In the genomic region with DNA sequence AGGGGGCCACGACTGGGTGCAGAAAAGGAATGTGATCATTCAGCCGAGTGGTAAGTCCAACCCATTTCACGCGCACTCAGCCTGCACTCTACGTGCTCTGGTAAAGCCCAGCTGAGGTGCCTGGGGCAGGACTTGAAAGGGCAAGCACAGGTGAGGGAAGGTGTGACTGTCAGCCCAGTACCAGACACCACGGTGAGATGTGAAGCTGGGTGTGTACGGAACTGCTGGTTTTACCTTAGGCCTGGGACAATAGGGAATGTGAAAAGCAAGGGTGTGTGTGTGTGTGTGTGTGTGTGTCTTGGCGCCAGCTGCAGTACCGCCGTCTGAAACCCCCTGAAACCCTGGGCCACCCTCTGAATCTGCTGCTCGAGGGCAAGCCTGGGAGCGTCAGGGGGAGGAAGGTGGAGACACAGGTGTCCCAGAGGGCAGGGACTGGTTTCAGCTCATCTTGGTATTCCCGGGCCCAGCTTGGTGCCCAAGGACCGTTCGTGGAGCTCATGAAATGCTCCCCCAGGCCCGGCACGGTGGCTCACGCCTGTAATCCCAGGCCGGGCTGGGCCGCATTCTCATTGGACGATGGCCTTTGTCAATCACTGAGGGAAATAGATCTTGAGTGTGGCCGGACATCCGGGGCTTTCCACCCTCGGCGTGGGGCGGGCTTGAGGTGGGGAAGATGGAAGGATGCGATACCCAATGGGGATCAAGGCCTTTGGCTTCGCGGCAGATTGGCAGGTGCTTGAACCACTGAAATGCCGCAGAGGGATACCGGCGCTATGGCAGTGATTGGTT, we compare ENCODE assay signal across 8 cellular contexts. TPM values are rescaled to one million over a fixed set of nuclear protein-coding genes. Genes with fewer than 3 reads are reported as not detected.
A peak's percentile ranks its signal among the peaks of the same experiment; 100 is the strongest.
DNase-seq lines count a peak whose midpoint lies in the region; ATAC-seq and TF ChIP-seq lines count a peak whose summit lies in the region.

No MANE protein-coding gene starts in this region.

- H3K4me1 ChIP-seq in osteoblast (ENCODE audit: insufficient read depth, low read length) = peaks cover 9% of the 10 kb centered on the region
- peaks cover 0 to 8% of the 10 kb centered on the region in 2 donors for H3K4me1 ChIP-seq in thoracic aorta (ENCODE audit: control insufficient read depth in 1 of 2, low read depth in 2 of 2)

- peak overlapping the region; percentile 95 for H3K4me2 ChIP-seq in osteoblast (ENCODE audit: insufficient read depth, low read length)

- H3K27me3 ChIP-seq in osteoblast (ENCODE audit: insufficient read depth, low read length) (no peaks in the 10 kb centered on the region), thoracic aorta (replicated peaks; ENCODE audit: insufficient read depth) (no peaks in the 10 kb centered on the region)

- H3K4me3 ChIP-seq in GM12864 (ENCODE audit: low read depth, low read length) = peak overlapping the region; percentile 66
- peak overlapping the region; percentile 76 for H3K4me3 ChIP-seq in osteoblast (ENCODE audit: insufficient read depth, low read length)
- peak overlapping the region; percentile 79 for H3K4me3 ChIP-seq in thoracic aorta

- peak overlapping the region; percentile 89 for H3K4me3 Mint-ChIP-seq in activated naive CD8-positive, alpha-beta T cell treated with anti-CD3 and anti-CD28 coated beads, Interleukin-2, amount 10 ng/mL, durations not matched to agents 7 days and 5 days

- H3K27ac ChIP-seq in osteoblast (ENCODE audit: low read depth, low read length) (peak overlapping the region; percentile 74), thoracic aorta (peak overlapping the region; percentile 47 to 74)

- H3K27me3 Mint-ChIP-seq in activated naive CD8-positive, alpha-beta T cell treated with anti-CD3 and anti-CD28 coated beads, Interleukin-2, amount 10 ng/mL, durations not matched to agents 7 days and 5 days = peaks cover 2% of the 10 kb centered on the region

- DNase-seq in GM12864 (ENCODE audit: low read depth) = peak; percentile 100
- peak; percentile 98 for DNase-seq in NCI-H1105 treated with DMSO at 0.1 percent for 48 hours (lab: John Stamatoyannopoulos, UW)
- DNase-seq in SKM-1 treated with dmso at 0.1 percent for 144 hours (lab: John Stamatoyannopoulos, UW; ENCODE audit: unreplicated experiment) = peak; percentile 99
- DNase-seq in activated naive CD8-positive, alpha-beta T cell treated with anti-CD3 and anti-CD28 coated beads, Interleukin-2, amount 10 ng/mL, durations not matched to agents 7 days and 5 days = peak; percentile 97
- peak; percentile 100 for DNase-seq in head of caudate nucleus
- DNase-seq in osteoblast (ENCODE audit: insufficient read length, low spot score, missing footprints) = peak; percentile 98
- peak; percentile 100 for DNase-seq in thoracic aorta (ENCODE audit: low spot score)

- H3K36me3 ChIP-seq in osteoblast (ENCODE audit: insufficient read depth, low read length) (peaks cover 5% of the 10 kb centered on the region), thoracic aorta (no peaks in the 10 kb centered on the region)

- peaks cover 2% of the 10 kb centered on the region for H3K36me3 Mint-ChIP-seq in activated naive CD8-positive, alpha-beta T cell treated with anti-CD3 and anti-CD28 coated beads, Interleukin-2, amount 10 ng/mL, durations not matched to agents 7 days and 5 days

- H3K79me2 ChIP-seq in osteoblast (ENCODE audit: insufficient read depth, low read length) = no peaks in the 10 kb centered on the region

- H3K27ac Mint-ChIP-seq in activated naive CD8-positive, alpha-beta T cell treated with anti-CD3 and anti-CD28 coated beads, Interleukin-2, amount 10 ng/mL, durations not matched to agents 7 days and 5 days = peak overlapping the region; percentile 96

- H2AFZ ChIP-seq in osteoblast (ENCODE audit: low read length) = peak overlapping the region; percentile 89

- ATAC-seq in HG02678 (IDR thresholded peaks at IDR 0.05; ENCODE audit: unreplicated experiment) (peak; percentile 99), thoracic aorta (ENCODE audit: insufficient number of reproducible peaks, low FRiP score, low read depth) (peak; percentile 98)
- peak; percentile 99 for ATAC-seq in activated naive CD8-positive, alpha-beta T cell treated with anti-CD3 and anti-CD28 coated beads, Interleukin-2, amount 10 ng/mL, durations not matched to agents 7 days and 5 days (ENCODE audit: low read depth)

- H3K4me1 Mint-ChIP-seq in activated naive CD8-positive, alpha-beta T cell treated with anti-CD3 and anti-CD28 coated beads, Interleukin-2, amount 10 ng/mL, durations not matched to agents 7 days and 5 days = peaks cover 32% of the 10 kb centered on the region

- no peaks in the 10 kb centered on the region for H3K9me3 ChIP-seq in osteoblast (ENCODE audit: low read depth, low read length)
- no peaks in the 10 kb centered on the region for H3K9me3 ChIP-seq in thoracic aorta

- intact Hi-C loops in head of caudate nucleus (cut with DNase I) = no loop called here

- no peak for TF ChIP-seq CTCF in GM12864 (IDR thresholded peaks at IDR 0.05; ENCODE audit: low read depth, low read length, missing control alignments)
- TF ChIP-seq CTCF in osteoblast (IDR thresholded peaks at IDR 0.05; ENCODE audit: extremely low read depth, low read depth, low read length) = no peak
- no peak for TF ChIP-seq CTCF in thoracic aorta (IDR thresholded peaks at IDR 0.05)

- no peaks in the 10 kb centered on the region for H4K20me1 ChIP-seq in osteoblast (ENCODE audit: insufficient read depth, low read length)

- no peaks in the 10 kb centered on the region for H3K9me3 Mint-ChIP-seq in activated naive CD8-positive, alpha-beta T cell treated with anti-CD3 and anti-CD28 coated beads, Interleukin-2, amount 10 ng/mL, durations not matched to agents 7 days and 5 days

- POLR2A ChIA-PET in activated naive CD8-positive, alpha-beta T cell treated with anti-CD3 and anti-CD28 coated beads, Interleukin-2, amount 10 ng/mL, durations not matched to agents 7 days and 5 days (lab: Charles Lee) = interaction anchor here (0.6 to 2.1 kb wide), 16 partner anchors 10 to 1459 kb away, joined by 3 to 22 read pairs (median 4); a partner anchor contains a TSS

RNA-seq across cellular contexts. Expression of a gene that starts 27.8 kb away (rescaled TPM):
- not detected for total RNA-seq in activated naive CD8-positive, alpha-beta T cell treated with anti-CD3 and anti-CD28 coated beads, Interleukin-2, amount 10 ng/mL, durations not matched to agents 7 days and 5 days
- 0.72 TPM in 1 of 2 replicates, not detected in the other for total RNA-seq in osteoblast
- total RNA-seq in thoracic aorta = 1 to 10 TPM; 1.2 to 1.3 TPM

RNA-seq across cellular contexts. Expression of a gene that starts 39.4 kb away (rescaled TPM):
- 10 to 100 TPM; 34.4 to 37.2 TPM for total RNA-seq in activated naive CD8-positive, alpha-beta T cell treated with anti-CD3 and anti-CD28 coated beads, Interleukin-2, amount 10 ng/mL, durations not matched to agents 7 days and 5 days
- total RNA-seq in osteoblast = 352 and 388 TPM in 2 replicates
- total RNA-seq in thoracic aorta = 100 to 1,000 TPM; 241 to 341 TPM

RNA-seq across cellular contexts. Expression of a gene that starts 55.1 kb away (rescaled TPM):
- total RNA-seq in activated naive CD8-positive, alpha-beta T cell treated with anti-CD3 and anti-CD28 coated beads, Interleukin-2, amount 10 ng/mL, durations not matched to agents 7 days and 5 days = 10 to 100 TPM; 55.0 to 58.9 TPM
- total RNA-seq in osteoblast = 18.8 and 21.5 TPM in 2 replicates
- total RNA-seq in thoracic aorta = 10 to 100 TPM; 32.4 to 36.1 TPM

RNA-seq across cellular contexts. Expression of a gene that starts 55.3 kb away (rescaled TPM):
- total RNA-seq in activated naive CD8-positive, alpha-beta T cell treated with anti-CD3 and anti-CD28 coated beads, Interleukin-2, amount 10 ng/mL, durations not matched to agents 7 days and 5 days = 10 to 100 TPM; 51.1 to 54.1 TPM
- total RNA-seq in osteoblast = 25.7 and 28.6 TPM in 2 replicates
- 10 to 100 TPM; 12.1 to 42.5 TPM for total RNA-seq in thoracic aorta

Comparison
In these comparisons a context has a peak if more than half of its experiments do, and no peak if none do; other contexts are left out.
1. Peak in every context shown above with its lines: DNase-seq, ATAC-seq, H3K4me3 ChIP-seq and H3K27ac ChIP-seq.